In genomic region chr16:70430667-70431536, GRCh38 we compare ENCODE assay signal across 8 cellular contexts. TPM values are rescaled to one million over a fixed set of nuclear protein-coding genes. Genes with fewer than 3 reads are reported as not detected.
A peak's percentile ranks its signal among the peaks of the same experiment; 100 is the strongest.
DNase-seq lines count a peak whose midpoint lies in the region; ATAC-seq and TF ChIP-seq lines count a peak whose summit lies in the region.

No MANE protein-coding gene starts in this region.

- H3K27ac Mint-ChIP-seq in CD14-positive monocyte = peak overlapping the region; percentile 93 to 98 (median 97)
- H3K27ac Mint-ChIP-seq in osteocyte (ENCODE audit: unreplicated experiment) = peak overlapping the region; percentile 84

- no peaks in the 10 kb centered on the region for H3K9me3 ChIP-seq in duodenal mucosa (ENCODE audit: control insufficient read depth in 1 of 2, low read length in 2 of 2)

- H3K36me3 Mint-ChIP-seq in CD14-positive monocyte (peaks cover 20 to 24% of the 10 kb centered on the region in 2 donors), osteocyte (ENCODE audit: unreplicated experiment) (peaks cover 6% of the 10 kb centered on the region)

- H3K27me3 ChIP-seq in duodenal mucosa (ENCODE audit: control insufficient read depth in 1 of 2, insufficient read depth in 2 of 2, low read length in 2 of 2) = no peaks in the 10 kb centered on the region
- no peaks in the 10 kb centered on the region for H3K27me3 ChIP-seq in foreskin keratinocyte

- intact Hi-C loops in CD14-positive monocyte (cut with micrococcal nuclease) = no loop called here

- H3K27ac ChIP-seq in VCaP (peak overlapping the region; percentile 93), duodenal mucosa (ENCODE audit: low read depth, low read length) (peak overlapping the region; percentile 39), foreskin keratinocyte (no peak overlapping the region)

- H3K4me3 Mint-ChIP-seq in CD14-positive monocyte = peak overlapping the region; percentile 27 to 49
- H3K4me3 Mint-ChIP-seq in osteocyte (ENCODE audit: unreplicated experiment) = peak overlapping the region; percentile 23

- H3K27me3 Mint-ChIP-seq in CD14-positive monocyte (ENCODE audit: low read depth in 3 of 3) (peaks cover 0 to 5% (median 3%) of the 10 kb centered on the region in 3 donors), osteocyte (ENCODE audit: unreplicated experiment) (no peaks in the 10 kb centered on the region)

- H3K9ac ChIP-seq in duodenal mucosa (ENCODE audit: low read depth in 1 of 2, low read length in 2 of 2) = peak overlapping the region; percentile 15 to 40

- DNase-seq in CD14-positive monocyte (ENCODE audit: low spot score) (peak; percentile 70), osteocyte (ENCODE audit: extremely low spot score, unreplicated experiment) (no peak), foreskin keratinocyte (no peak), NCI-H146 treated with DMSO at 0.1 percent for 48 hours (lab: John Stamatoyannopoulos, UW; ENCODE audit: unreplicated experiment) (no peak)

- H3K4me3 ChIP-seq in duodenal mucosa (ENCODE audit: low read depth in 1 of 2, low read length in 2 of 2) = peak overlapping the region in 1 of 2 donors; percentile 16

- H3K4me1 ChIP-seq in duodenal mucosa (ENCODE audit: control insufficient read depth in 1 of 2, insufficient read depth in 2 of 2, low read length in 2 of 2) (peaks cover 64 to 65% of the 10 kb centered on the region in 2 donors), foreskin keratinocyte (no peaks in the 10 kb centered on the region)

- no peaks in the 10 kb centered on the region for H3K36me3 ChIP-seq in duodenal mucosa (ENCODE audit: control insufficient read depth in 1 of 2, insufficient read depth in 2 of 2, low read length in 2 of 2)

- H3K4me1 Mint-ChIP-seq in CD14-positive monocyte (peaks cover 74% of the 10 kb centered on the region), osteocyte (ENCODE audit: unreplicated experiment) (peaks cover 77% of the 10 kb centered on the region)

- ATAC-seq in GM19455 (IDR thresholded peaks at IDR 0.05; ENCODE audit: unreplicated experiment) (peak; percentile 43), HG03558 (IDR thresholded peaks at IDR 0.05; ENCODE audit: extremely low read depth, unreplicated experiment) (peak; percentile 28), foreskin keratinocyte (no peak)

- TF ChIP-seq CTCF in CD14-positive monocyte (IDR thresholded peaks at IDR 0.05) = no peak
- no peak for TF ChIP-seq CTCF in VCaP (conservative IDR thresholded peaks at IDR 0.05)
- TF ChIP-seq CTCF in osteocyte (IDR thresholded peaks at IDR 0.05) = no peak
- TF ChIP-seq CTCF in foreskin keratinocyte (conservative IDR thresholded peaks at IDR 0.05) = no peak

- H3K9me3 Mint-ChIP-seq in CD14-positive monocyte (peaks cover 0 to 3% (median 0%) of the 10 kb centered on the region in 7 donors), osteocyte (ENCODE audit: unreplicated experiment) (no peaks in the 10 kb centered on the region)

RNA-seq across cellular contexts. Expression of gene ST3GAL2, which starts 8.0 kb away (rescaled TPM):
- polyA plus RNA-seq in CD14-positive monocyte (10 to 100 TPM; 13.5 to 20.0 TPM), foreskin keratinocyte (6.7 and 6.9 TPM in 2 replicates)
- total RNA-seq in osteocyte (66.5 and 67.6 TPM in 2 replicates), foreskin keratinocyte (12.3 and 12.5 TPM in 2 replicates)

RNA-seq across cellular contexts. Expression of gene FCSK, which starts 23.5 kb away (rescaled TPM):
- polyA plus RNA-seq in CD14-positive monocyte (1 to 10 TPM; 4.2 to 6.4 TPM), foreskin keratinocyte (5.7 and 6.2 TPM in 2 replicates)
- total RNA-seq in osteocyte (16.8 and 18.4 TPM in 2 replicates), foreskin keratinocyte (7.6 and 8.4 TPM in 2 replicates)
